Comparison of ENCODE assay signal across 31 cellular contexts in genomic region chr17:17200311-17200710, GRCh38. TPM values are rescaled to one million over a fixed set of nuclear protein-coding genes. Genes with fewer than 3 reads are reported as not detected.
DNase-seq lines count a peak whose midpoint lies in the region; ATAC-seq and TF ChIP-seq lines count a peak whose summit lies in the region.
"Had no signal": no experiment of that assay in that cellular context is flagged by ENCODE, and none has a peak within 500 bp of the region (broad histone marks: within the 10 kb centered on the region; RNA-seq: fewer than 3 reads in every experiment).

No MANE protein-coding gene starts in this region.

- ATAC-seq in HG03520 (IDR thresholded peaks at IDR 0.05; ENCODE audit: unreplicated experiment) = no peak
- no peak for ATAC-seq in GM19452 (IDR thresholded peaks at IDR 0.05; ENCODE audit: unreplicated experiment)
- ATAC-seq: activated CD8-positive, alpha-beta memory T cell treated with anti-CD3 and anti-CD28 coated beads, Interleukin-2, amount 10 ng/mL, durations not matched to agents 7 days and 5 days; CD8-positive, alpha-beta T cell; heart right ventricle; K562; left colon; psoas muscle; stimulated activated naive CD8-positive, alpha-beta T cell treated with anti-CD3 and anti-CD28 coated beads, Interleukin-15, Interleukin-2, amounts not matched to agents 100 U/mL and 50 U/mL, for 24 hours had no signal

- no peaks in the 10 kb centered on the region for H3K27me3 ChIP-seq in testis
- H3K27me3 ChIP-seq: heart right ventricle, neural progenitor cell had no signal

- H3K4me1 ChIP-seq in testis = peaks cover 38% of the 10 kb centered on the region

- no peaks in the 10 kb centered on the region for H3K9me3 Mint-ChIP-seq in brain
- H3K9me3 Mint-ChIP-seq in glutamatergic neuron (ENCODE audit: unreplicated experiment) = no peaks in the 10 kb centered on the region
- H3K9me3 Mint-ChIP-seq in neural crest cell = no peaks in the 10 kb centered on the region
- H3K9me3 Mint-ChIP-seq: activated naive CD4-positive, alpha-beta T cell treated with anti-CD3 and anti-CD28 coated beads, Interleukin-2, amount 50 U/mL, for 24 hours; activated T-helper 1 cell treated with anti-CD3 and anti-CD28 coated beads, Interleukin-12 subunit alpha, Interleukin-12 subunit beta, Interleukin-2, Interleukin-4 antibody, amounts not matched to agents 30 ng/mL and 10 ng/mL and 1 ng/mL, durations not matched to agents 14 hours and 24 hours and 36 hours; CD8-positive, alpha-beta T cell; dendritic cell treated with granulocyte-macrophage colony-stimulating factor and Interleukin-4, amounts not matched to agents 40 ng/mL and 50 ng/mL, for 4 days; neural progenitor cell; T-helper 1 cell treated with Interleukin-12 subunit alpha and Interleukin-12 subunit beta and Interleukin-4 antibody, amounts not matched to agents 30 μg/mL and 1 μg/mL, for 36 hours had no signal

- H3K4me1 Mint-ChIP-seq in brain (peaks cover 27% of the 10 kb centered on the region), glutamatergic neuron (ENCODE audit: low read depth, unreplicated experiment) (peaks cover 23% of the 10 kb centered on the region), neural crest cell (peaks cover 32% of the 10 kb centered on the region)

- no peak for TF ChIP-seq POLR2A in testis (IDR thresholded peaks at IDR 0.05)

- H3K36me3 Mint-ChIP-seq in brain (peaks cover 4% of the 10 kb centered on the region), glutamatergic neuron (ENCODE audit: unreplicated experiment) (no peaks in the 10 kb centered on the region), neural crest cell (ENCODE audit: low read depth) (no peaks in the 10 kb centered on the region)
- H3K36me3 Mint-ChIP-seq: neural progenitor cell had no signal

- no peaks in the 10 kb centered on the region for H3K9me3 ChIP-seq in testis
- H3K9me3 ChIP-seq: heart right ventricle, psoas muscle had no signal

- peak overlapping the region in 3 of 5 experiments; percentile 12 to 51 (median 38) for H3K27ac Mint-ChIP-seq in brain
- peak overlapping the region; percentile 40 for H3K27ac Mint-ChIP-seq in glutamatergic neuron (ENCODE audit: unreplicated experiment)
- peak overlapping the region; percentile 2 for H3K27ac Mint-ChIP-seq in neural crest cell (ENCODE audit: unreplicated experiment)
- H3K27ac Mint-ChIP-seq: activated CD8-positive, alpha-beta memory T cell treated with anti-CD3 and anti-CD28 coated beads, Interleukin-2, amount 10 ng/mL, durations not matched to agents 7 days and 5 days; activated naive CD4-positive, alpha-beta T cell treated with anti-CD3 and anti-CD28 coated beads, Interleukin-2, amount 50 U/mL, for 24 hours; activated T-helper 1 cell treated with anti-CD3 and anti-CD28 coated beads, Interleukin-12 subunit alpha, Interleukin-12 subunit beta, Interleukin-2, Interleukin-4 antibody, amounts not matched to agents 30 ng/mL and 10 ng/mL and 1 ng/mL, durations not matched to agents 14 hours and 24 hours and 36 hours; CD8-positive, alpha-beta T cell; dendritic cell treated with granulocyte-macrophage colony-stimulating factor and Interleukin-4, amounts not matched to agents 40 ng/mL and 50 ng/mL, for 4 days; T-helper 1 cell treated with Interleukin-12 subunit alpha and Interleukin-12 subunit beta and Interleukin-4 antibody, amounts not matched to agents 30 μg/mL and 1 μg/mL, for 36 hours had no signal

- WGBS in testis, 2 donors = 46 to 55% methylated on average over 7 of the region's 7 CpGs

- DNase-seq in glutamatergic neuron (no peak), neural crest cell (ENCODE audit: low read depth, low spot score) (no peak), testis (no peak), putamen (ENCODE audit: low spot score) (no peak), T-helper 9 cell (no peak)
- DNase-seq: activated CD4-positive, alpha-beta T cell treated with anti-CD3 and anti-CD28 coated beads for 48 hours; activated CD8-positive, alpha-beta memory T cell treated with anti-CD3 and anti-CD28 coated beads, Interleukin-2, amount 10 ng/mL, durations not matched to agents 7 days and 5 days; aorta; CD8-positive, alpha-beta T cell; DMS153; GOT3; heart right ventricle; NCI-H1105 treated with DMSO at 0.1 percent for 48 hours; NCI-H2107; NCI-H446; psoas muscle; small intestine; stimulated activated CD4-positive, alpha-beta T cell treated with anti-CD3 and anti-CD28 coated beads, Interleukin-4, amount 100 ng/mL, for 24 hours; stimulated activated naive CD8-positive, alpha-beta T cell treated with anti-CD3 and anti-CD28 coated beads, Interleukin-15, Interleukin-2, amounts not matched to agents 100 U/mL and 50 U/mL, for 24 hours had no signal

- H3K27me3 Mint-ChIP-seq in brain = peaks cover 9% of the 10 kb centered on the region
- H3K27me3 Mint-ChIP-seq in glutamatergic neuron (ENCODE audit: unreplicated experiment) = peaks cover 3% of the 10 kb centered on the region
- H3K27me3 Mint-ChIP-seq in neural crest cell (ENCODE audit: low read depth) = no peaks in the 10 kb centered on the region
- H3K27me3 Mint-ChIP-seq: activated CD8-positive, alpha-beta memory T cell treated with anti-CD3 and anti-CD28 coated beads, Interleukin-2, amount 10 ng/mL, durations not matched to agents 7 days and 5 days; activated naive CD4-positive, alpha-beta T cell treated with anti-CD3 and anti-CD28 coated beads, Interleukin-2, amount 50 U/mL, for 24 hours had no signal

- H3K36me3 ChIP-seq in testis (ENCODE audit: low read depth, missing control alignments) = no peaks in the 10 kb centered on the region
- H3K36me3 ChIP-seq: neural progenitor cell had no signal

- TF ChIP-seq CTCF in brain (conservative IDR thresholded peaks at IDR 0.05) = no peak
- TF ChIP-seq CTCF in glutamatergic neuron (IDR thresholded peaks at IDR 0.05; ENCODE audit: partially characterized antibody, unreplicated experiment) = no peak
- TF ChIP-seq CTCF in neural crest cell (conservative IDR thresholded peaks at IDR 0.05) = no peak
- no peak for TF ChIP-seq CTCF in testis (IDR thresholded peaks at IDR 0.05)

- no peak overlapping the region for H3K4me3 Mint-ChIP-seq in brain
- H3K4me3 Mint-ChIP-seq in glutamatergic neuron (ENCODE audit: unreplicated experiment) = no peak overlapping the region
- peak overlapping the region; percentile 7 for H3K4me3 Mint-ChIP-seq in neural crest cell
- H3K4me3 Mint-ChIP-seq: activated CD8-positive, alpha-beta memory T cell treated with anti-CD3 and anti-CD28 coated beads, Interleukin-2, amount 10 ng/mL, durations not matched to agents 7 days and 5 days; activated naive CD4-positive, alpha-beta T cell treated with anti-CD3 and anti-CD28 coated beads, Interleukin-2, amount 50 U/mL, for 24 hours; activated T-helper 1 cell treated with anti-CD3 and anti-CD28 coated beads, Interleukin-12 subunit alpha, Interleukin-12 subunit beta, Interleukin-2, Interleukin-4 antibody, amounts not matched to agents 30 ng/mL and 10 ng/mL and 1 ng/mL, durations not matched to agents 14 hours and 24 hours and 36 hours; CD8-positive, alpha-beta T cell; dendritic cell treated with granulocyte-macrophage colony-stimulating factor and Interleukin-4, amounts not matched to agents 40 ng/mL and 50 ng/mL, for 4 days; neural progenitor cell; T-helper 1 cell treated with Interleukin-12 subunit alpha and Interleukin-12 subunit beta and Interleukin-4 antibody, amounts not matched to agents 30 μg/mL and 1 μg/mL, for 36 hours had no signal

- no peak overlapping the region for H3K4me3 ChIP-seq in testis
- H3K4me3 ChIP-seq: heart right ventricle, K562, neural progenitor cell, psoas muscle, SK-N-MC had no signal

- intact Hi-C loops in testis (cut with DNase I; ENCODE audit: low total_unique reads) = no loop called here

- H3K27ac ChIP-seq in testis = peak overlapping the region; percentile 1 to 75
- H3K27ac ChIP-seq: neural progenitor cell, psoas muscle, RWPE1, SK-N-MC had no signal

RNA-seq across cellular contexts. Expression of gene PLD6, which starts 5.8 kb away (rescaled TPM):
- polyA plus RNA-seq in brain (ENCODE audit: insufficient read depth, low read depth, low replicate concordance) = 5.2 TPM
- total RNA-seq in glutamatergic neuron (ENCODE audit: unreplicated experiment) = 1.1 TPM
- 0.23 TPM in 1 of 2 replicates, not detected in the other for total RNA-seq in neural crest cell
- 10 to 100 TPM; 39.9 to 44.2 TPM for total RNA-seq in testis
- 41.5 TPM for polyA plus RNA-seq in testis (ENCODE audit: insufficient read depth, low read depth, low replicate concordance)

RNA-seq across cellular contexts. Expression of gene FLCN, which starts 36.7 kb away (rescaled TPM):
- polyA plus RNA-seq in brain (ENCODE audit: insufficient read depth, low read depth, low replicate concordance) (21.3 TPM), testis (ENCODE audit: insufficient read depth, low read depth, low replicate concordance) (47.9 TPM)
- total RNA-seq in glutamatergic neuron (ENCODE audit: unreplicated experiment) (131 TPM), neural crest cell (38.7 and 44.4 TPM in 2 replicates), testis (100 to 1,000 TPM; 129 to 159 TPM)

Comparison
In these comparisons a context has a peak if more than half of its experiments do, and no peak if none do; other contexts are left out.
1. RNA of gene PLD6, which starts 5.8 kb away (total RNA-seq): 39.9 to 44.2 TPM in testis; 1.1 TPM in glutamatergic neuron (single experiment) and 0.23 TPM in neural crest cell; every median in the first group is over 10 times any median in the second.
2. Peak in every context shown above with its lines, with median percentiles within 50 percentile points of each other: H3K27ac Mint-ChIP-seq.